ENCODE assay signal across 30 cellular contexts in the genomic region with DNA sequence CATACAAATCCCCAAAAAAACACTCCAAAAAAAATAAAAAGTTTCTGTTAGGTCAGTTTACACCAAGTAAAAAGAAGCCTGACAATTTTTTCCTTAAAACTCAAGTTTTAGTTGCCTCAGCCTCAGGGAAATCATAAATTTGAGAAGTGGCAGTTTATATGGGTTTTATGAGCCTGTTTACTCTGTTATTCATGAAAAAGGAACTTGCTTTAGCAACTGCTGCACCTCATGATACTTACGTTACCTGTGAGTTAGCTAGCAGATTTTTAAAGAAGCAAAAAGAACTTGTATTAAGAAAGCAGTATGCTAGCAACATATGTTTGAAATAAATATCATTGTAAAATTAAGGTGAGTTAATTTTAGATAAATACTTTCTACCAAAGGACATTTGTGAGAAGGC.
"Had no signal": no experiment of that assay in that cellular context is flagged by ENCODE, and none has a peak within 500 bp of the region (broad histone marks: within the 10 kb centered on the region; RNA-seq: fewer than 3 reads in every experiment).

No MANE protein-coding gene starts in this region.

- H3K4me3 ChIP-seq: body of pancreas, breast epithelium, coronary artery, dorsolateral prefrontal cortex, esophagus muscularis mucosa, gastroesophageal sphincter, heart right ventricle had no signal

- DNase-seq: activated B cell treated with CpG ODN at 0.5 μM for 24 hours; activated CD4-positive, alpha-beta T cell treated with anti-CD3 and anti-CD28 coated beads for 48 hours; activated CD4-positive, alpha-beta T cell treated with anti-CD3 and anti-CD28 coated beads, Interleukin-2, amount 50 U/mL, for 1 hour; activated CD4-positive, alpha-beta T cell treated with anti-CD3 and anti-CD28 coated beads, Interleukin-2, amount 50 U/mL, for 48 hours; activated CD8-positive, alpha-beta memory T cell treated with anti-CD3 and anti-CD28 coated beads for 24 hours; activated CD8-positive, alpha-beta T cell treated with anti-CD3 and anti-CD28 coated beads for 36 hours; activated effector memory CD4-positive, alpha-beta T cell treated with Interleukin-2 at 50 U/mL for 16 hours; activated gamma-delta T cell treated with Interleukin-2 at 50 U/mL for 16 hours; activated naive CD4-positive, alpha-beta T cell treated with anti-CD3 and anti-CD28 coated beads, Interleukin-2, amount 50 U/mL, for 16 hours; activated naive CD4-positive, alpha-beta T cell treated with Interleukin-2 at 50 U/mL for 16 hours; activated T-cell treated with anti-CD3 and anti-CD28 coated beads, Interleukin-2, amount 50 U/mL, for 4 hours; amniotic stem cell; anterior cingulate cortex; body of pancreas; dorsolateral prefrontal cortex; effector memory CD4-positive, alpha-beta T cell; endodermal cell; erythroblast; foreskin keratinocyte; heart right ventricle; T-helper 1 cell; T-helper 17 cell; T1000; WERI-Rb-1 had no signal

- H3K36me3 ChIP-seq: breast epithelium, esophagus muscularis mucosa, gastroesophageal sphincter, heart right ventricle, WERI-Rb-1 had no signal

- H3K27ac ChIP-seq: body of pancreas, breast epithelium, coronary artery, dorsolateral prefrontal cortex, esophagus muscularis mucosa, foreskin keratinocyte, gastroesophageal sphincter, heart right ventricle, WERI-Rb-1 had no signal

- H3K4me1 ChIP-seq: body of pancreas, breast epithelium, esophagus muscularis mucosa, foreskin keratinocyte, gastroesophageal sphincter, heart right ventricle had no signal

- H3K27me3 ChIP-seq: body of pancreas, breast epithelium, dorsolateral prefrontal cortex, esophagus muscularis mucosa, foreskin keratinocyte, gastroesophageal sphincter, heart right ventricle had no signal

- ATAC-seq: activated CD4-positive, CD25-positive, alpha-beta regulatory T cell treated with anti-CD3 and anti-CD28 coated beads, Interleukin-2, amount 50 U/mL, for 24 hours; activated CD8-positive, alpha-beta T cell treated with anti-CD3 and anti-CD28 coated beads for 36 hours; activated T-cell treated with anti-CD3 and anti-CD28 coated beads, Interleukin-2, amount 50 U/mL, for 4 hours; activated T-helper 17 cell treated with anti-CD3 and anti-CD28 coated beads, Interleukin-2, amount 50 U/mL, for 72 hours; body of pancreas; foreskin keratinocyte; gastroesophageal sphincter; heart right ventricle; T-helper 17 cell had no signal

- H3K9me3 ChIP-seq: body of pancreas, esophagus muscularis mucosa, gastroesophageal sphincter had no signal
